ENCODE assay signal across 13 cellular contexts in the genomic region with DNA sequence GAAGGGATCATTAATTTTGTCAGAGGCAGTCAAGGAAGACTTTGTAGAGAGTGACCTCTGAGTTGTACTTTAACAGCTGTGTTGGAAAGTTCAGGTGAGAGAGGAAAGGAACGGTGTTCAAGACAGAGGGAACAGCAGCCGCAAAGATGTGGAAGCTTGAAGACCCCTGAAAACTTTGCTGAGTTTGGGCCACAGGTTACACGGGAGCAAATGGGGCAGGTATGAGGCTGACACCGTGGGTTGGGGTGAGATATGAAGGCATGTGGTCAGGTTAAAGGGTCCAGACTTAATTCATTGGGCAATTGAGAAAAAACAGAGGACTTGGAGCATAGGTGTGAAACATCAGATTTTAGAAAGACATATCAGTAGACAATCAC.
A peak's percentile ranks its signal among the peaks of the same experiment; 100 is the strongest.
DNase-seq lines count a peak whose midpoint lies in the region; ATAC-seq, FAIRE-seq and TF ChIP-seq lines count a peak whose summit lies in the region.
"Had no signal": no experiment of that assay in that cellular context is flagged by ENCODE, and none has a peak within 500 bp of the region (broad histone marks: within the 10 kb centered on the region; RNA-seq: fewer than 3 reads in every experiment).

No MANE protein-coding gene starts in this region.

- peak in 1 of 2 donors; percentile 17 for ATAC-seq in natural killer cell treated with Interleukin-12 subunit alpha and Interleukin-12 subunit beta and Interleukin-15 and Interleukin-18, amount 100 ng/mL, for 72 hours
- no peak for ATAC-seq in natural killer cell
- ATAC-seq in GM12878, result no peak
- ATAC-seq in GM21737 (IDR thresholded peaks at IDR 0.05; ENCODE audit: unreplicated experiment), result no peak

- no peak for TF ChIP-seq CTCF in natural killer cell (IDR thresholded peaks at IDR 0.05)
- no peak for TF ChIP-seq CTCF in GM12878 (IDR thresholded peaks at IDR 0.05 in 2 of 3, conservative IDR thresholded peaks at IDR 0.05 in 1 of 3; ENCODE audit: control insufficient read depth in 2 of 3, extremely low read depth in 1 of 3, insufficient read depth in 1 of 3, low read depth in 3 of 3, low read length in 3 of 3)
- TF ChIP-seq CTCF in vagina (IDR thresholded peaks at IDR 0.05), result no peak

- no peaks in the 10 kb centered on the region for H4K20me1 ChIP-seq in GM12878 (ENCODE audit: control insufficient read depth, insufficient read depth)

- H3K9me3 ChIP-seq in GM12878 (replicated peaks; ENCODE audit: control insufficient read depth, insufficient read depth, low read length), result no peaks in the 10 kb centered on the region
- no peaks in the 10 kb centered on the region for H3K9me3 ChIP-seq in muscle layer of duodenum (ENCODE audit: control insufficient read depth in 1 of 2, low read length in 2 of 2)
- no peaks in the 10 kb centered on the region for H3K9me3 ChIP-seq in vagina

- RAD21 ChIA-PET in GM12878 (lab: Charles Lee; ENCODE audit: unreplicated experiment), result no interaction called here

- peak overlapping the region; percentile 70 for H3K4me3 Mint-ChIP-seq in natural killer cell treated with Interleukin-12 subunit alpha and Interleukin-12 subunit beta and Interleukin-15 and Interleukin-18, amount 100 ng/mL, for 72 hours
- no peak overlapping the region for H3K4me3 Mint-ChIP-seq in natural killer cell

- 57% methylated on average over 4 of the region's 4 CpGs for WGBS in GM12878 (ENCODE audit: insufficient coverage, insufficient replicate concordance, low lambda C conversion rate, missing lambda C conversion rate)

- FAIRE-seq in GM12878 (lab: Jason Lieb, UNC), result peak; percentile 18
- FAIRE-seq: GM12891 had no signal

- H3K36me3 ChIP-seq in GM12878 (ENCODE audit: control insufficient read depth in 2 of 2, insufficient read depth in 2 of 2, low read length in 1 of 2) (no peaks in the 10 kb centered on the region), muscle layer of duodenum (ENCODE audit: control insufficient read depth in 1 of 2, insufficient read depth in 2 of 2, low read length in 2 of 2) (no peaks in the 10 kb centered on the region), vagina (no peaks in the 10 kb centered on the region)

- TF ChIP-seq RAD21 in GM12878 (IDR thresholded peaks at IDR 0.05; ENCODE audit: insufficient read depth, low read depth, low read length), result no peak

- H3K27me3 Mint-ChIP-seq in natural killer cell treated with Interleukin-12 subunit alpha and Interleukin-12 subunit beta and Interleukin-15 and Interleukin-18, amount 100 ng/mL, for 72 hours, result peaks cover 14 to 17% of the 10 kb centered on the region in 2 donors
- peaks cover 20 to 33% of the 10 kb centered on the region in 2 donors for H3K27me3 Mint-ChIP-seq in natural killer cell (ENCODE audit: low read depth in 2 of 2)

- TF ChIP-seq EP300 in GM12878 (IDR thresholded peaks at IDR 0.05; ENCODE audit: borderline replicate concordance in 1 of 2, control insufficient read depth in 1 of 2, low read depth in 2 of 2, low read length in 2 of 2), result no peak

- peak overlapping the region; percentile 43; the same call in 1 of the 2 replicates for H3K27ac ChIP-seq in GM12878 (ENCODE audit: control insufficient read depth, insufficient read depth)
- peak overlapping the region; percentile 59 for H3K27ac ChIP-seq in muscle layer of duodenum (ENCODE audit: low read length)
- peak overlapping the region; percentile 47 for H3K27ac ChIP-seq in vagina
- H3K27ac ChIP-seq: C4-2B had no signal

- CTCF ChIA-PET in GM12878 (lab: Yijun Ruan, JAX), result interaction anchor here (1.1 kb wide), 1 partner anchor 33 kb away, joined by 3 read pairs; no protein-coding TSS in a partner anchor

- POLR2A ChIA-PET in GM12878 (lab: Charles Lee), result no interaction called here

- SMC1A ChIA-PET in GM12878 (lab: Charles Lee; ENCODE audit: uncharacterized antibody, unreplicated experiment), result no interaction called here

- intact Hi-C loops in natural killer cell (cut with micrococcal nuclease), result no loop called here
- intact Hi-C loops in GM12878 (cut with micrococcal nuclease; ENCODE audit: unreplicated experiment), result no loop called here
- intact Hi-C loops in vagina (cut with DNase I), result no loop called here

- H3K9me3 Mint-ChIP-seq in natural killer cell treated with Interleukin-12 subunit alpha and Interleukin-12 subunit beta and Interleukin-15 and Interleukin-18, amount 100 ng/mL, for 72 hours, result peaks cover 9% of the 10 kb centered on the region
- no peaks in the 10 kb centered on the region for H3K9me3 Mint-ChIP-seq in natural killer cell
- H3K9me3 Mint-ChIP-seq: IgD-negative memory B cell had no signal

- peaks cover 5% of the 10 kb centered on the region for H3K36me3 Mint-ChIP-seq in natural killer cell treated with Interleukin-12 subunit alpha and Interleukin-12 subunit beta and Interleukin-15 and Interleukin-18, amount 100 ng/mL, for 72 hours
- no peaks in the 10 kb centered on the region for H3K36me3 Mint-ChIP-seq in natural killer cell
- H3K36me3 Mint-ChIP-seq: IgD-negative memory B cell had no signal

- peak overlapping the region; percentile 45 for H2AFZ ChIP-seq in GM12878 (ENCODE audit: control insufficient read depth, low read depth, low read length)

- peaks cover 26 to 33% of the 10 kb centered on the region in 2 donors for H3K4me1 Mint-ChIP-seq in natural killer cell treated with Interleukin-12 subunit alpha and Interleukin-12 subunit beta and Interleukin-15 and Interleukin-18, amount 100 ng/mL, for 72 hours (ENCODE audit: low read depth in 2 of 2)
- H3K4me1 Mint-ChIP-seq in natural killer cell, result no peaks in the 10 kb centered on the region

- peaks cover 15% of the 10 kb centered on the region for H3K4me1 ChIP-seq in GM12878 (ENCODE audit: control insufficient read depth, insufficient read depth, low read length)
- H3K4me1 ChIP-seq in muscle layer of duodenum (ENCODE audit: control insufficient read depth in 1 of 2, insufficient read depth in 2 of 2, low read length in 2 of 2), result peaks cover 14 to 42% of the 10 kb centered on the region in 2 donors
- peaks cover 44% of the 10 kb centered on the region for H3K4me1 ChIP-seq in vagina

- H3K27ac Mint-ChIP-seq in natural killer cell treated with Interleukin-12 subunit alpha and Interleukin-12 subunit beta and Interleukin-15 and Interleukin-18, amount 100 ng/mL, for 72 hours, result peak overlapping the region; percentile 66 to 84
- H3K27ac Mint-ChIP-seq in natural killer cell, result no peak overlapping the region
- H3K27ac Mint-ChIP-seq: IgD-negative memory B cell had no signal

- no peak overlapping the region for H3K9ac ChIP-seq in GM12878 (ENCODE audit: control insufficient read depth, insufficient read depth, low read length)

- BruUV-seq in GM12878 (replicated peaks; lab: Mats Ljungman, UMichigan), result no TSS peak

- 0 out of 2 replicates have a peak overlapping the region, but pooled peaks have one; percentile 18 for H3K4me3 ChIP-seq in GM12878
- H3K4me3 ChIP-seq in muscle layer of duodenum (ENCODE audit: low read depth in 1 of 2, low read length in 2 of 2), result no peak overlapping the region
- H3K4me3 ChIP-seq in vagina, result no peak overlapping the region

- in situ Hi-C loops in GM12878 (cut with MboI), result no loop called here

- H3K27me3 ChIP-seq in GM12878 (replicated peaks in 1 of 2; ENCODE audit: control insufficient read depth in 2 of 2, insufficient read depth in 2 of 2, low read length in 1 of 2) (no peaks in the 10 kb centered on the region), muscle layer of duodenum (ENCODE audit: low read depth, low read length) (no peaks in the 10 kb centered on the region), vagina (no peaks in the 10 kb centered on the region)

- H3K79me2 ChIP-seq in GM12878 (ENCODE audit: control insufficient read depth, insufficient read depth, low read length), result no peaks in the 10 kb centered on the region

- DNase-seq in natural killer cell treated with Interleukin-12 subunit alpha and Interleukin-12 subunit beta and Interleukin-15 and Interleukin-18, amount 100 ng/mL, for 72 hours (ENCODE audit: low spot score), result no peak
- DNase-seq in natural killer cell (no peak), GM12878 (ENCODE audit: low read depth, low spot score) (no peak), vagina (ENCODE audit: extremely low spot score in 2 of 2) (peak; percentile 46 to 62), NCI-H2107 (lab: John Stamatoyannopoulos, UW) (no peak), COR-L47 (lab: John Stamatoyannopoulos, UW) (no peak)
- DNase-seq: amygdala, NCI-H1417 treated with DMSO at 0.1 percent for 48 hours had no signal

- H3K4me2 ChIP-seq in GM12878 (ENCODE audit: control insufficient read depth, insufficient read depth), result peak overlapping the region; percentile 68

- TF ChIP-seq POLR2A in GM12878 (IDR thresholded peaks at IDR 0.05; ENCODE audit: low read depth, low read length) (no peak), vagina (IDR thresholded peaks at IDR 0.05) (no peak)

TF ChIP-seq in GM12878, 131 proteins besides CTCF, POLR2A, EP300 and RAD21 (continues in another document):
- TF ChIP-seq CBFB (IDR thresholded peaks at IDR 0.05; ENCODE audit: low read depth), result no peak
- TF ChIP-seq FOS (IDR thresholded peaks at IDR 0.05; ENCODE audit: borderline replicate concordance, extremely low read depth, insufficient read length), result no peak
- TF ChIP-seq MYC (IDR thresholded peaks at IDR 0.05; ENCODE audit: insufficient read depth, insufficient read length, insufficient replicate concordance, low read length, severe bottlenecking), result no peak
- no peak for TF ChIP-seq STAT1 (conservative IDR thresholded peaks at IDR 0.05)
- no peak for TF ChIP-seq TCF3 (IDR thresholded peaks at IDR 0.05; ENCODE audit: borderline replicate concordance, insufficient read depth, low read depth, low read length)
- no peak for TF ChIP-seq DPF2 (IDR thresholded peaks at IDR 0.05)
- TF ChIP-seq SRF (IDR thresholded peaks at IDR 0.05; ENCODE audit: low read depth in 2 of 2, low read length in 2 of 2), result no peak
- TF ChIP-seq NFIC (IDR thresholded peaks at IDR 0.05; ENCODE audit: low read depth, low read length), result no peak; the same call in 1 of the 2 replicates
- no peak for TF ChIP-seq PML (IDR thresholded peaks at IDR 0.05; ENCODE audit: low read length)
- TF ChIP-seq LARP7 (IDR thresholded peaks at IDR 0.05), result no peak

Comparison
In these comparisons a context has a peak if more than half of its experiments do, and no peak if none do; other contexts are left out.
1. H3K27ac Mint-ChIP-seq: peak in natural killer cell treated with Interleukin-12 subunit alpha and Interleukin-12 subunit beta and Interleukin-15 and Interleukin-18, amount 100 ng/mL, for 72 hours (2 of 2); none in natural killer cell (0 of 2).
2. DNase-seq: peak in vagina (2 of 2); none in natural killer cell treated with Interleukin-12 subunit alpha and Interleukin-12 subunit beta and Interleukin-15 and Interleukin-18, amount 100 ng/mL, for 72 hours (single experiment), natural killer cell (single experiment), GM12878 (single experiment), NCI-H2107 (single experiment) and COR-L47 (single experiment).
3. Peak in every context shown above with its lines, with median percentiles within 50 percentile points of each other: H3K27ac ChIP-seq.